Comparison of ENCODE assay signal across 8 cellular contexts in the genomic region with DNA sequence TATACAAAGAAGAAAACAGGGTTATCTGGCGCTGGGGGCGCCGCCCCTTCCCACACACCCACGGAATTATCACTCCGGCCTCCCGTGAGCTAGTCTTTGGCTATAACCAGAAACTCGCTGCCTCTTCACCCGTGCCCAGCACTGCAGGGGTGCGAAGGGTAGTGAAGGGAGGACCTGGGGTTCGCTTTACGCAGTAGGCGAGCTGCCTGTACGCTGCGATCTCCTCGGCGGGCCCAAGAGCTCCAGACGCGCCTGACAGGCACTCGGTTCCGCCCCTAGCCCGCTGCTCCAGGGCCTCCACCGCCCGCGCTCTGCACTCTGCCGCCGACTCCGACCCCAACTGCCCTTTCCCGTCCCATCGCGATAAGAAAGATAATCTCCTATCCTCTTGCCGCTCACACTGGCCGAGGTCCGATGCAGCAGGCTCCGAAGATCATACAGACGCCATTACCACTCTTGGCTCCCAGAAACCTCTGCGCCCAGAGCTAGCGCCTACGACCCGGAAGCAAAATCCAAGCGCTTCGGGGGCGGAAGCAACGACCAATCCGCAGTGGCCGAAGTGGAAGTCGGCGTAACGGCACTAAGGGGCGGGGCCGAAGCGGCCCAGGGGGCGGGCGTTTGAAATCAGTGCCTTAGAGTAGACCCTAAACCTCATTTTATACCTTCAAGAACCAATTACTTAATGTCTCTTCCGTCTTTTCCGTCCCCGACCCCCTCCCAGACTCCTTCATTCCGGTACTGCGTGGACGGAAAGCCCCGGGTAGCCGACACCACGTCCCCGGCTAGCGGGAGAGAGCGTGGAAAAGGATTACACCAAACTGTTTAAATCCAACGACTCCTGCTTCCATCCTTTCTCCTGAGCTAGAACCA. TPM values are rescaled to one million over a fixed set of nuclear protein-coding genes. Genes with fewer than 3 reads are reported as not detected.
A peak's percentile ranks its signal among the peaks of the same experiment; 100 is the strongest.
DNase-seq lines count a peak whose midpoint lies in the region; ATAC-seq and TF ChIP-seq lines count a peak whose summit lies in the region.

A gene (minus strand): TSS at position 458 of the 870 bp plus-strand sequence. CDS start 1,371 bp downstream, outside the sequence.
A gene (plus strand): TSS at position 611 of the 870 bp plus-strand sequence. CDS start 23,664 bp downstream, outside the sequence.

- peaks cover 10 to 40% (median 21%) of the 10 kb centered on the region in 6 donors for H3K4me1 ChIP-seq in spleen

- H3K4me3 Mint-ChIP-seq in central memory CD8-positive, alpha-beta T cell: peak within 1 kb of the TSS; percentile 89

- peaks cover 42% of the 10 kb centered on the region for H3K36me3 Mint-ChIP-seq in central memory CD8-positive, alpha-beta T cell (ENCODE audit: insufficient read depth)

- H3K9me3 ChIP-seq in spleen: no peaks in the 10 kb centered on the region

- peak in 1 of 3 donors; percentile 2 for TF ChIP-seq POLR2A in spleen (IDR thresholded peaks at IDR 0.05)

- no peaks in the 10 kb centered on the region for H3K27me3 ChIP-seq in spleen (replicated peaks in 1 of 7)

- H3K4me1 Mint-ChIP-seq in central memory CD8-positive, alpha-beta T cell: peaks cover 19% of the 10 kb centered on the region

- 0 to 1% (median 1%) methylated on average over 53 to 66 of the region's 66 CpGs for WGBS in spleen, 5 donors

- peak within 1 kb of the TSS; percentile 72 to 88 (median 86) for H3K27ac ChIP-seq in spleen

- H3K9me3 Mint-ChIP-seq in central memory CD8-positive, alpha-beta T cell: no peaks in the 10 kb centered on the region

- peaks cover 6 to 39% (median 35%) of the 10 kb centered on the region in 6 donors for H3K36me3 ChIP-seq in spleen

- TF ChIP-seq CTCF in AG09319 (IDR thresholded peaks at IDR 0.05; ENCODE audit: low read depth, low read length): no peak
- peak in 2 of 11 experiments; percentile 8 to 20 for TF ChIP-seq CTCF in spleen (IDR thresholded peaks at IDR 0.05 in 8 of 11, conservative IDR thresholded peaks at IDR 0.05 in 3 of 11)

- H3K4me3 ChIP-seq in spleen: peak within 1 kb of the TSS; percentile 74 to 98 (median 88)

- peak; percentile 100 for ATAC-seq in GM19025 (IDR thresholded peaks at IDR 0.05; ENCODE audit: low read depth, unreplicated experiment)
- peak; percentile 100 for ATAC-seq in HG03280 (IDR thresholded peaks at IDR 0.05; ENCODE audit: unreplicated experiment)
- peak; percentile 99 for ATAC-seq in central memory CD8-positive, alpha-beta T cell (replicated peaks; ENCODE audit: extremely low read depth, poor library complexity, severe bottlenecking)

- DNase-seq in AG09319 (ENCODE audit: extremely low read depth, low read depth): peak; percentile 70
- DNase-seq in NCI-H345 (lab: John Stamatoyannopoulos, UW): peak; percentile 98
- peak; percentile 87 to 92 (median 90) for DNase-seq in activated CD4-positive, CD25-positive, alpha-beta regulatory T cell (lab: John Stamatoyannopoulos, UW)
- DNase-seq in central memory CD8-positive, alpha-beta T cell (ENCODE audit: low spot score in 2 of 2): peak; percentile 89
- peak; percentile 94 for DNase-seq in iris pigment epithelial cell (ENCODE audit: low read depth)
- DNase-seq in spleen: peak; percentile 98

- peak within 1 kb of the TSS; percentile 95 for H3K27ac Mint-ChIP-seq in central memory CD8-positive, alpha-beta T cell (ENCODE audit: low read depth)

- no peaks in the 10 kb centered on the region for H3K27me3 Mint-ChIP-seq in central memory CD8-positive, alpha-beta T cell

- intact Hi-C loops in spleen (cut with DNase I; ENCODE audit: low total_unique reads): loop anchor here (10.0 kb wide), 1 partner anchor 91 kb away; a partner anchor contains a TSS

RNA-seq across cellular contexts. Expression of the first gene that starts in this region (rescaled TPM):
- total RNA-seq in spleen: 10 to 100 TPM; 40.6 to 64.5 (median 57.4) TPM
- polyA plus RNA-seq in spleen: 10 to 100 TPM; 66.8 to 95.0 (median 83.3) TPM

RNA-seq across cellular contexts. Expression of the second gene that starts in this region (rescaled TPM):
- total RNA-seq in spleen: 1 to 10 TPM in 6 of 7 donors, under 1 TPM in 1; 0.67 to 2.8 (median 1.1) TPM
- under 1 TPM; 0.39 to 0.64 (median 0.59) TPM for polyA plus RNA-seq in spleen

Comparison
In these comparisons a context has a peak if more than half of its experiments do, and no peak if none do; other contexts are left out.
1. Peak in every context shown above with its lines: DNase-seq, ATAC-seq, H3K4me3 ChIP-seq and H3K27ac ChIP-seq.